18 cellular contexts compared by ENCODE assay signal in genomic region chr10:49001861-49002675, GRCh38.
DNase-seq lines count a peak whose midpoint lies in the region; ATAC-seq, FAIRE-seq and TF ChIP-seq lines count a peak whose summit lies in the region.
"Had no signal": no experiment of that assay in that cellular context is flagged by ENCODE, and none has a peak within 500 bp of the region (broad histone marks: within the 10 kb centered on the region; RNA-seq: fewer than 3 reads in every experiment).

No MANE protein-coding gene starts in this region.

- TF ChIP-seq RAD21 in K562 (CRISPR knock-in tag; conservative IDR thresholded peaks at IDR 0.05 in 1 of 2, IDR thresholded peaks at IDR 0.05 in 1 of 2) = no peak

- no peaks in the 10 kb centered on the region for H3K9me1 ChIP-seq in K562 (ENCODE audit: control insufficient read depth, insufficient read depth, low read length)

- 50% methylated on average over 17 of the region's 17 CpGs for WGBS in K562 (ENCODE audit: insufficient coverage, low coverage, missing lambda C conversion rate)
- no CpG with 5 or more reads among the region's 17 CpGs for WGBS in mesendoderm (ENCODE audit: extremely low coverage, insufficient coverage, low lambda C conversion rate)

- TF ChIP-seq CTCF in K562 (IDR thresholded peaks at IDR 0.05 in 2 of 3, conservative IDR thresholded peaks at IDR 0.05 in 1 of 3; ENCODE audit: insufficient read depth in 2 of 3, low read depth in 1 of 3, low read length in 3 of 3) = no peak

- no peak for TF ChIP-seq EP300 in K562 (IDR thresholded peaks at IDR 0.05; ENCODE audit: low read length)

- no peak overlapping the region for H4K8ac ChIP-seq in mesendoderm (ENCODE audit: low read depth, low read length)

- no peak overlapping the region for H3K4ac ChIP-seq in mesendoderm (ENCODE audit: low read depth, low read length)

- H3K56ac ChIP-seq in mesendoderm (ENCODE audit: low read length) = peak overlapping the region; percentile 42

- peak; percentile 69 for DNase-seq in NCI-H1105 treated with DMSO at 0.1 percent for 48 hours (lab: John Stamatoyannopoulos, UW)
- DNase-seq in K562 (ENCODE audit: extremely low read depth in 1 of 4, low spot score in 3 of 4) = no peak
- no peak for DNase-seq in mesendoderm
- no peak for DNase-seq in Karpas-422
- DNase-seq: activated CD4-positive, alpha-beta T cell treated with anti-CD3 and anti-CD28 coated beads, Interleukin-2, amount 10 ng/mL, durations not matched to agents 7 days and 5 days; activated naive CD8-positive, alpha-beta T cell treated with anti-CD3 and anti-CD28 coated beads for 36 hours; OCI-M1; SHP77; stimulated activated CD4-positive, alpha-beta T cell treated with anti-CD3 and anti-CD28 coated beads, Interleukin-15, amount 100 ng/mL, for 24 hours; T-helper 1 cell had no signal

- H3K9me2 ChIP-seq in Karpas-422 (replicated peaks; ENCODE audit: insufficient read depth, low read length) = no peaks in the 10 kb centered on the region

- intact Hi-C loops in K562 (cut with micrococcal nuclease) = loop anchor here (5.0 kb wide), 1 partner anchor 160 kb away; no protein-coding TSS in a partner anchor

- H2BK15ac ChIP-seq in mesendoderm (replicated peaks; ENCODE audit: low read depth) = no peak overlapping the region

- ATAC-seq in K562 (peak; percentile 46), HG03469 (IDR thresholded peaks at IDR 0.05; ENCODE audit: unreplicated experiment) (no peak), HG03457 (IDR thresholded peaks at IDR 0.05; ENCODE audit: unreplicated experiment) (no peak), HG03039 (IDR thresholded peaks at IDR 0.05; ENCODE audit: unreplicated experiment) (no peak)
- ATAC-seq: activated T-helper 17 cell treated with anti-CD3 and anti-CD28 coated beads, Interleukin-2, amount 50 U/mL, for 72 hours had no signal

- H2AK5ac ChIP-seq in mesendoderm (ENCODE audit: low read length) = no peak overlapping the region

- CTCF ChIA-PET in K562 (lab: Yijun Ruan, JAX; ENCODE audit: low intra/inter-chr PET ratio) = interaction anchor here (1.7 kb wide), 1 partner anchor 21 kb away, joined by 8 read pairs; no protein-coding TSS in a partner anchor

- H3K4me3 ChIP-seq in BLaER1 (no peak overlapping the region), K562 (no peak overlapping the region), mesendoderm (ENCODE audit: low read length) (no peak overlapping the region), Karpas-422 (ENCODE audit: low read length) (no peak overlapping the region)

- no peaks in the 10 kb centered on the region for H4K20me1 ChIP-seq in BLaER1
- no peaks in the 10 kb centered on the region for H4K20me1 ChIP-seq in K562 (replicated peaks; ENCODE audit: control insufficient read depth, insufficient read depth, low read length)
- H4K20me1 ChIP-seq in Karpas-422 (ENCODE audit: insufficient read depth, low read depth, low read length) = no peaks in the 10 kb centered on the region

- H3K27ac ChIP-seq in BLaER1 (no peak overlapping the region), K562 (ENCODE audit: extremely low read depth, low read depth, low read length) (no peak overlapping the region), mesendoderm (ENCODE audit: low read depth, low read length) (no peak overlapping the region), Karpas-422 (ENCODE audit: low read length) (no peak overlapping the region)
- H3K27ac ChIP-seq: HL-60 had no signal

- H3K4me1 ChIP-seq in BLaER1 = peaks cover 16% of the 10 kb centered on the region
- H3K4me1 ChIP-seq in K562 (replicated peaks in 1 of 2; ENCODE audit: control insufficient read depth in 2 of 2, insufficient read depth in 2 of 2, low read length in 2 of 2) = peaks cover 11 to 19% of the 10 kb centered on the region in 2 experiments
- peaks cover 3% of the 10 kb centered on the region for H3K4me1 ChIP-seq in mesendoderm (ENCODE audit: control insufficient read depth, low read depth, low read length)
- H3K4me1 ChIP-seq in Karpas-422 (ENCODE audit: low read length) = no peaks in the 10 kb centered on the region
- H3K4me1 ChIP-seq: Caco-2 had no signal

- H3K4me2 ChIP-seq in BLaER1 (peak overlapping the region; percentile 24; the same call in 1 of the 2 replicates), K562 (ENCODE audit: insufficient read depth, low read length) (peak overlapping the region; percentile 39; the same call in 1 of the 2 replicates), mesendoderm (ENCODE audit: low read length) (no peak overlapping the region), Karpas-422 (ENCODE audit: low read depth, low read length, poor library complexity, severe bottlenecking) (no peak overlapping the region)

- H3K36me3 ChIP-seq in BLaER1 (no peaks in the 10 kb centered on the region), K562 (ENCODE audit: control insufficient read depth, insufficient read depth, low read length) (no peaks in the 10 kb centered on the region), mesendoderm (ENCODE audit: control insufficient read depth, insufficient read depth, low read length) (no peaks in the 10 kb centered on the region), Karpas-422 (ENCODE audit: insufficient read depth, low read length) (no peaks in the 10 kb centered on the region)

- H2BK5ac ChIP-seq in mesendoderm (ENCODE audit: low read length) = no peak overlapping the region

- H4K5ac ChIP-seq in mesendoderm (ENCODE audit: low read length) = no peak overlapping the region

- no peak overlapping the region for H3K9ac ChIP-seq in BLaER1
- peak overlapping the region in 1 of 2 experiments; percentile 76; a peak in 2 of 4 replicates for H3K9ac ChIP-seq in K562 (ENCODE audit: insufficient read depth in 1 of 2, low read depth in 2 of 2, low read length in 2 of 2)
- no peak overlapping the region for H3K9ac ChIP-seq in mesendoderm (ENCODE audit: low read length)
- H3K9ac ChIP-seq in Karpas-422 (ENCODE audit: low read length) = no peak overlapping the region

- H3K79me2 ChIP-seq in K562 (ENCODE audit: control insufficient read depth, insufficient read depth, low read length) (no peaks in the 10 kb centered on the region), mesendoderm (ENCODE audit: control insufficient read depth, insufficient read depth, low read length) (no peaks in the 10 kb centered on the region), Karpas-422 (ENCODE audit: low read length) (no peaks in the 10 kb centered on the region)

- H2AFZ ChIP-seq in K562 (ENCODE audit: low read depth, low read length) = peak overlapping the region; percentile 66; the same call in 1 of the 2 replicates
- H2AFZ ChIP-seq in Karpas-422 (ENCODE audit: low read length) = no peak overlapping the region

- no TSS peak for BruUV-seq in K562 (replicated peaks; lab: Mats Ljungman, UMichigan)

- no peaks in the 10 kb centered on the region for H3K27me3 ChIP-seq in BLaER1
- H3K27me3 ChIP-seq in K562 (ENCODE audit: control insufficient read depth in 2 of 2, insufficient read depth in 2 of 2, low read length in 2 of 2) = peaks cover 0 to 9% of the 10 kb centered on the region in 2 experiments; a peak in 1 of 5 replicates
- no peaks in the 10 kb centered on the region for H3K27me3 ChIP-seq in mesendoderm (ENCODE audit: insufficient read depth, low read length, poor library complexity)
- no peaks in the 10 kb centered on the region for H3K27me3 ChIP-seq in Karpas-422 (ENCODE audit: low read length)

- POLR2A ChIA-PET in K562 (lab: Yijun Ruan, JAX) = interaction anchor here (0.8 to 1.3 kb wide), 2 partner anchors 12 to 32 kb away, joined by 3 read pairs; no protein-coding TSS in a partner anchor

- TF ChIP-seq POLR2A in K562 (conservative IDR thresholded peaks at IDR 0.05) = no peak

- H3K9me3 ChIP-seq in BLaER1 (no peaks in the 10 kb centered on the region; the same call in 1 of the 2 replicates), K562 (replicated peaks; ENCODE audit: control insufficient read depth, insufficient read depth, low read depth, low read length) (no peaks in the 10 kb centered on the region), Karpas-422 (ENCODE audit: low read length) (no peaks in the 10 kb centered on the region)
- H3K9me3 ChIP-seq: Caco-2 had no signal

- FAIRE-seq in K562 (lab: Jason Lieb, UNC) = no peak
- FAIRE-seq: colon had no signal

- H3K18ac ChIP-seq in mesendoderm (ENCODE audit: low read length) = no peak overlapping the region

- in situ Hi-C loops in K562 (cut with MboI) = no loop called here

- no peak overlapping the region for H2BK120ac ChIP-seq in mesendoderm (ENCODE audit: low read depth, low read length)

- no peak overlapping the region for H3K23ac ChIP-seq in mesendoderm (ENCODE audit: low read length)

- no peaks in the 10 kb centered on the region for H3K79me1 ChIP-seq in mesendoderm (ENCODE audit: low read length)

TF ChIP-seq in K562, 482 proteins besides CTCF, POLR2A, EP300 and RAD21:
- TF ChIP-seq ATF4 (CRISPR knock-in tag; IDR thresholded peaks at IDR 0.05) = no peak
- no peak for TF ChIP-seq ZNF77 (CRISPR knock-in tag; IDR thresholded peaks at IDR 0.05)
- no peak for TF ChIP-seq ZNF764 (CRISPR knock-in tag; IDR thresholded peaks at IDR 0.05; ENCODE audit: low read depth)
- TF ChIP-seq PCBP2 (IDR thresholded peaks at IDR 0.05; ENCODE audit: low read depth, low read length, poor library complexity, severe bottlenecking) = no peak
- TF ChIP-seq MAZ (CRISPR knock-in tag; conservative IDR thresholded peaks at IDR 0.05 in 1 of 2, IDR thresholded peaks at IDR 0.05 in 1 of 2) = no peak; a peak in 1 of 4 replicates
- no peak for TF ChIP-seq ETV6 (IDR thresholded peaks at IDR 0.05; ENCODE audit: borderline replicate concordance in 1 of 2, low read depth in 2 of 2, low read length in 1 of 2)
- no peak for TF ChIP-seq ETV6 (CRISPR knock-in tag; IDR thresholded peaks at IDR 0.05; ENCODE audit: borderline replicate concordance)
- TF ChIP-seq RFX5 (IDR thresholded peaks at IDR 0.05; ENCODE audit: low read depth, low read length) = no peak

Comparison
In these comparisons a context has a peak if more than half of its experiments do, and no peak if none do; other contexts are left out.
1. H3K4me2 ChIP-seq: peak in BLaER1 (single experiment) and K562 (single experiment); none in mesendoderm (single experiment) and Karpas-422 (single experiment).